ENCODE assay signal across 2 cellular contexts in the genomic region with DNA sequence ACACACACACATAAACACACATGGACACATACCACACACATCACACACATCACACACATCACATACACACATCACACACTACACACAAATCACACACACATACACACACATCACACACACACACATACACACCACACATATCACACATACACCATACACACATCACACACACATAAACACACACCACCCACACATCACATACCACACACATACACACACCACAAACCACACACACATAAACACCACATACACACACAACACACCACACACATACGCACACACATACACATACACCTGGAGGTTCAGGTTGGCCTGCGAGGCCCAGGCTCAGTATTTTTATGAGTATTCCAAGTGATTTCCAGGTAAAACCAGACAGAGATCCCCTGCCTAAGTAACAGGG.
A peak's percentile ranks its signal among the peaks of the same experiment; 100 is the strongest.
TF ChIP-seq lines count a peak whose summit lies in the region.

No MANE protein-coding gene starts in this region.

TF ChIP-seq in HEK293, 187 proteins besides CTCF, POLR2A, EP300 and RAD21 (continued from another document):
- TF ChIP-seq, protein P1, sequence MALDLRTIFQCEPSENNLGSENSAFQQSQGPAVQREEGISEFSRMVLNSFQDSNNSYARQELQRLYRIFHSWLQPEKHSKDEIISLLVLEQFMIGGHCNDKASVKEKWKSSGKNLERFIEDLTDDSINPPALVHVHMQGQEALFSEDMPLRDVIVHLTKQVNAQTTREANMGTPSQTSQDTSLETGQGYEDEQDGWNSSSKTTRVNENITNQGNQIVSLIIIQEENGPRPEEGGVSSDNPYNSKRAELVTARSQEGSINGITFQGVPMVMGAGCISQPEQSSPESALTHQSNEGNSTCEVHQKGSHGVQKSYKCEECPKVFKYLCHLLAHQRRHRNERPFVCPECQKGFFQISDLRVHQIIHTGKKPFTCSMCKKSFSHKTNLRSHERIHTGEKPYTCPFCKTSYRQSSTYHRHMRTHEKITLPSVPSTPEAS (tag by site-specific recombination; IDR thresholded peaks at IDR 0.05): peak; percentile 79

TF ChIP-seq in K562, 482 proteins besides CTCF, POLR2A, EP300 and RAD21 (continued from another document):
- TF ChIP-seq, protein P2, sequence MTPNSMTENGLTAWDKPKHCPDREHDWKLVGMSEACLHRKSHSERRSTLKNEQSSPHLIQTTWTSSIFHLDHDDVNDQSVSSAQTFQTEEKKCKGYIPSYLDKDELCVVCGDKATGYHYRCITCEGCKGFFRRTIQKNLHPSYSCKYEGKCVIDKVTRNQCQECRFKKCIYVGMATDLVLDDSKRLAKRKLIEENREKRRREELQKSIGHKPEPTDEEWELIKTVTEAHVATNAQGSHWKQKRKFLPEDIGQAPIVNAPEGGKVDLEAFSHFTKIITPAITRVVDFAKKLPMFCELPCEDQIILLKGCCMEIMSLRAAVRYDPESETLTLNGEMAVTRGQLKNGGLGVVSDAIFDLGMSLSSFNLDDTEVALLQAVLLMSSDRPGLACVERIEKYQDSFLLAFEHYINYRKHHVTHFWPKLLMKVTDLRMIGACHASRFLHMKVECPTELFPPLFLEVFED (CRISPR knock-in tag; conservative IDR thresholded peaks at IDR 0.05): 0 out of 2 replicates have a peak, but pooled peaks have one; percentile 27
- TF ChIP-seq TSC22D4 (tag; IDR thresholded peaks at IDR 0.05): 0 out of 2 replicates have a peak, but pooled peaks have one; percentile 64
